1 cellular context compared by ENCODE assay signal in genomic region chr2:69622805-69623204, GRCh38.
A peak's percentile ranks its signal among the peaks of the same experiment; 100 is the strongest.
TF ChIP-seq lines count a peak whose summit lies in the region.

No MANE protein-coding gene starts in this region.

TF ChIP-seq in A549, 52 proteins besides CTCF, POLR2A, EP300 and RAD21:
- TF ChIP-seq MAFK (IDR thresholded peaks at IDR 0.05; ENCODE audit: partially characterized antibody), result peak; percentile 51
